In genomic region chr1:174680101-174680500, GRCh38 we compare ENCODE assay signal across 21 cellular contexts.
A peak's percentile ranks its signal among the peaks of the same experiment; 100 is the strongest.
DNase-seq lines count a peak whose midpoint lies in the region; ATAC-seq, FAIRE-seq and TF ChIP-seq lines count a peak whose summit lies in the region.
"Had no signal": no experiment of that assay in that cellular context is flagged by ENCODE, and none has a peak within 500 bp of the region (broad histone marks: within the 10 kb centered on the region; RNA-seq: fewer than 3 reads in every experiment).

No MANE protein-coding gene starts in this region.

- RAD21 ChIA-PET in HCT116 (lab: Charles Lee; ENCODE audit: low non-redundant PET in 1 of 2, low total read pairs in 2 of 2, uncharacterized antibody in 2 of 2, unreplicated experiment in 2 of 2), result no interaction called here

- TF ChIP-seq POLR2A in HCT116 (IDR thresholded peaks at IDR 0.05; ENCODE audit: borderline replicate concordance, extremely low read depth, insufficient read depth, insufficient read length), result no peak
- TF ChIP-seq POLR2A in K562 (conservative IDR thresholded peaks at IDR 0.05), result no peak

- intact Hi-C loops in HCT116 (cut with micrococcal nuclease), result no loop called here
- intact Hi-C loops in K562 (cut with micrococcal nuclease), result no loop called here

- no peak for TF ChIP-seq EP300 in K562 (IDR thresholded peaks at IDR 0.05; ENCODE audit: low read length)

- H3K27me3 ChIP-seq in HCT116 (ENCODE audit: insufficient read depth, low read length) (no peaks in the 10 kb centered on the region), K562 (ENCODE audit: control insufficient read depth in 2 of 2, insufficient read depth in 2 of 2, low read length in 2 of 2) (no peaks in the 10 kb centered on the region)
- H3K27me3 ChIP-seq: BLaER1 had no signal

- DNase-seq in DMS153 (lab: John Stamatoyannopoulos, UW) (peak; percentile 9), DMS153 treated with DMSO at 0.1 percent for 48 hours (lab: John Stamatoyannopoulos, UW; ENCODE audit: unreplicated experiment) (no peak), HCT116 (ENCODE audit: low read depth, low spot score) (no peak), NCI-H748 treated with DMSO at 0.1 percent for 48 hours (lab: John Stamatoyannopoulos, UW) (peak; percentile 9), K562 (ENCODE audit: extremely low read depth in 1 of 4, low spot score in 3 of 4) (no peak), GM19239 (ENCODE audit: insufficient read length, low spot score) (no peak), NCI-H1092 treated with DMSO at 0.1 percent for 48 hours (lab: John Stamatoyannopoulos, UW) (no peak)
- DNase-seq: Calu3; CD8-positive, alpha-beta T cell; GOT3; H9; IMR-90; KBM-7 had no signal

- H3K9me1 ChIP-seq in K562 (ENCODE audit: control insufficient read depth, insufficient read depth, low read length), result no peaks in the 10 kb centered on the region

- H3K79me2 ChIP-seq in HCT116 (ENCODE audit: insufficient read depth, low read length) (no peaks in the 10 kb centered on the region), K562 (ENCODE audit: control insufficient read depth, insufficient read depth, low read length) (no peaks in the 10 kb centered on the region)

- H3K9me3 ChIP-seq in HCT116 (ENCODE audit: control insufficient read depth in 1 of 2, insufficient read depth in 1 of 2, low read depth in 1 of 2, low read length in 2 of 2) (no peaks in the 10 kb centered on the region), K562 (replicated peaks; ENCODE audit: control insufficient read depth, insufficient read depth, low read depth, low read length) (no peaks in the 10 kb centered on the region)
- H3K9me3 ChIP-seq: A549, BLaER1 had no signal

- in situ Hi-C loops in K562 (cut with MboI), result no loop called here

- no peak overlapping the region for H3K9ac ChIP-seq in HCT116 (ENCODE audit: low read length)
- no peak overlapping the region for H3K9ac ChIP-seq in K562 (ENCODE audit: insufficient read depth in 1 of 2, low read depth in 2 of 2, low read length in 2 of 2)
- H3K9ac ChIP-seq: BLaER1 had no signal

- POLR2A ChIA-PET in HCT116 (lab: Charles Lee) (no interaction called here), K562 (lab: Yijun Ruan, JAX) (interaction anchor here (1.3 kb wide), 1 partner anchor 14 kb away, joined by 3 read pairs; no protein-coding TSS in a partner anchor)

- H3K9me2 ChIP-seq in HCT116 (ENCODE audit: insufficient read depth), result no peaks in the 10 kb centered on the region

- TF ChIP-seq CTCF in HCT116 (IDR thresholded peaks at IDR 0.05 in 2 of 3, conservative IDR thresholded peaks at IDR 0.05 in 1 of 3; ENCODE audit: borderline replicate concordance in 1 of 3, insufficient read depth in 1 of 3, low read depth in 2 of 3, low read length in 2 of 3), result no peak
- TF ChIP-seq CTCF in K562 (IDR thresholded peaks at IDR 0.05 in 2 of 3, conservative IDR thresholded peaks at IDR 0.05 in 1 of 3; ENCODE audit: insufficient read depth in 2 of 3, low read depth in 1 of 3, low read length in 3 of 3), result no peak

- no peak overlapping the region for H3K4me3 ChIP-seq in HCT116 (replicated peaks in 1 of 2; ENCODE audit: low read depth in 1 of 2, low read length in 2 of 2)
- no peak overlapping the region for H3K4me3 ChIP-seq in K562
- H3K4me3 ChIP-seq: A549, BLaER1 had no signal

- BruUV-seq in HCT116 (replicated peaks; lab: Mats Ljungman, UMichigan) (no TSS peak), K562 (replicated peaks; lab: Mats Ljungman, UMichigan) (no TSS peak)

- no peak for FAIRE-seq in K562 (lab: Jason Lieb, UNC)
- FAIRE-seq in GM19239 (lab: Jason Lieb, UNC), result no peak
- FAIRE-seq: A549, G401.6, GM12891, GM18507 had no signal

- TF ChIP-seq RAD21 in HCT116 (IDR thresholded peaks at IDR 0.05; ENCODE audit: low read depth) (no peak), K562 (CRISPR knock-in tag; conservative IDR thresholded peaks at IDR 0.05 in 1 of 2, IDR thresholded peaks at IDR 0.05 in 1 of 2) (no peak)

- no peaks in the 10 kb centered on the region for H3K36me3 ChIP-seq in HCT116 (ENCODE audit: control insufficient read depth in 1 of 2, insufficient read depth in 2 of 2, low read length in 2 of 2)
- H3K36me3 ChIP-seq in K562 (ENCODE audit: control insufficient read depth, insufficient read depth, low read length), result no peaks in the 10 kb centered on the region
- H3K36me3 ChIP-seq: BLaER1 had no signal

- CTCF ChIA-PET in HCT116 (lab: Charles Lee) (no interaction called here), K562 (lab: Yijun Ruan, JAX; ENCODE audit: low intra/inter-chr PET ratio) (no interaction called here)

- no peaks in the 10 kb centered on the region for H3K4me1 ChIP-seq in HCT116 (ENCODE audit: control insufficient read depth in 1 of 2, insufficient read depth in 2 of 2, low read length in 2 of 2)
- no peaks in the 10 kb centered on the region; a peak in 1 of 5 replicates for H3K4me1 ChIP-seq in K562 (replicated peaks in 1 of 2; ENCODE audit: control insufficient read depth in 2 of 2, insufficient read depth in 2 of 2, low read length in 2 of 2)
- H3K4me1 ChIP-seq: A549 had no signal

- no peaks in the 10 kb centered on the region for H4K20me1 ChIP-seq in HCT116 (ENCODE audit: insufficient read depth)
- H4K20me1 ChIP-seq in K562 (replicated peaks; ENCODE audit: control insufficient read depth, insufficient read depth, low read length), result no peaks in the 10 kb centered on the region
- H4K20me1 ChIP-seq: BLaER1 had no signal

- H2AFZ ChIP-seq in HCT116 (ENCODE audit: low read depth, low read length, poor library complexity, severe bottlenecking), result no peak overlapping the region
- no peak overlapping the region for H2AFZ ChIP-seq in K562 (ENCODE audit: low read depth, low read length)

- H3K4me2 ChIP-seq in HCT116 (ENCODE audit: low read length), result no peak overlapping the region
- no peak overlapping the region for H3K4me2 ChIP-seq in K562 (ENCODE audit: insufficient read depth, low read length)
- H3K4me2 ChIP-seq: A549, BLaER1 had no signal

- H3K27ac ChIP-seq in HCT116 (ENCODE audit: low read depth, low read length) (no peak overlapping the region), K562 (ENCODE audit: extremely low read depth, low read depth, low read length) (no peak overlapping the region)
- H3K27ac ChIP-seq: 22Rv1, A549, BLaER1, HL-60 had no signal

- WGBS in K562 (ENCODE audit: insufficient coverage, low coverage, missing lambda C conversion rate), result 48% methylated on average over 3 of the region's 3 CpGs

- ATAC-seq in HCT116 (no peak), K562 (no peak), HG02759 (IDR thresholded peaks at IDR 0.05; ENCODE audit: unreplicated experiment) (no peak)
- ATAC-seq: A549; CD8-positive, alpha-beta T cell had no signal

TF ChIP-seq in HCT116, 20 proteins besides CTCF, POLR2A, EP300 and RAD21:
- TF ChIP-seq JUND (IDR thresholded peaks at IDR 0.05) (no peak), CEBPB (IDR thresholded peaks at IDR 0.05; ENCODE audit: low read depth) (peak; percentile 45; the same call in 1 of the 2 replicates), MAX (IDR thresholded peaks at IDR 0.05) (no peak), SIN3A (IDR thresholded peaks at IDR 0.05; ENCODE audit: low read depth) (no peak)

TF ChIP-seq in K562, 482 proteins besides CTCF, POLR2A, EP300 and RAD21 (continues in another document):
- TF ChIP-seq RB1 (IDR thresholded peaks at IDR 0.05; ENCODE audit: low read depth) (no peak), TAL1 (IDR thresholded peaks at IDR 0.05) (no peak), CEBPB (tag; IDR thresholded peaks at IDR 0.05) (0 out of 2 replicates have a peak, but pooled peaks have one; percentile 28), NR3C1 (CRISPR knock-in tag; IDR thresholded peaks at IDR 0.05) (no peak), SRSF3 (IDR thresholded peaks at IDR 0.05; ENCODE audit: insufficient read depth, low read length) (no peak), CEBPG (CRISPR knock-in tag; IDR thresholded peaks at IDR 0.05) (no peak; the same call in 1 of the 2 replicates), CEBPG (tag; conservative IDR thresholded peaks at IDR 0.05 in 1 of 2, IDR thresholded peaks at IDR 0.05 in 1 of 2) (peak in 1 of 2 experiments; percentile 35; a peak in 2 of 4 replicates), EHMT2 (IDR thresholded peaks at IDR 0.05) (no peak), HINFP (tag; conservative IDR thresholded peaks at IDR 0.05; ENCODE audit: low read depth) (no peak), ZNF316 (IDR thresholded peaks at IDR 0.05) (no peak), EP400 (IDR thresholded peaks at IDR 0.05) (no peak), RBM25 (IDR thresholded peaks at IDR 0.05; ENCODE audit: low read depth, low read length, severe bottlenecking) (no peak), ESRRA (IDR thresholded peaks at IDR 0.05; ENCODE audit: borderline replicate concordance, low read depth) (no peak)
- TF ChIP-seq, protein P1, sequence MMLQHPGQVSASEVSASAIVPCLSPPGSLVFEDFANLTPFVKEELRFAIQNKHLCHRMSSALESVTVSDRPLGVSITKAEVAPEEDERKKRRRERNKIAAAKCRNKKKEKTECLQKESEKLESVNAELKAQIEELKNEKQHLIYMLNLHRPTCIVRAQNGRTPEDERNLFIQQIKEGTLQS (IDR thresholded peaks at IDR 0.05), result peak; percentile 54; the same call in 1 of the 2 replicates
- TF ChIP-seq, protein P1 (CRISPR knock-in tag; conservative IDR thresholded peaks at IDR 0.05), result no peak
- TF ChIP-seq, protein P2, sequence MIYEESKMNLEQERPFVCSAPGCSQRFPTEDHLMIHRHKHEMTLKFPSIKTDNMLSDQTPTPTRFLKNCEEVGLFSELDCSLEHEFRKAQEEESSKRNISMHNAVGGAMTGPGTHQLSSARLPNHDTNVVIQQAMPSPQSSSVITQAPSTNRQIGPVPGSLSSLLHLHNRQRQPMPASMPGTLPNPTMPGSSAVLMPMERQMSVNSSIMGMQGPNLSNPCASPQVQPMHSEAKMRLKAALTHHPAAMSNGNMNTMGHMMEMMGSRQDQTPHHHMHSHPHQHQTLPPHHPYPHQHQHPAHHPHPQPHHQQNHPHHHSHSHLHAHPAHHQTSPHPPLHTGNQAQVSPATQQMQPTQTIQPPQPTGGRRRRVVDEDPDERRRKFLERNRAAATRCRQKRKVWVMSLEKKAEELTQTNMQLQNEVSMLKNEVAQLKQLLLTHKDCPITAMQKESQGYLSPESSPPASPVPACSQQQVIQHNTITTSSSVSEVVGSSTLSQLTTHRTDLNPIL (CRISPR knock-in tag; IDR thresholded peaks at IDR 0.05), result no peak

Comparison
In these comparisons a context has a peak if more than half of its experiments do, and no peak if none do; other contexts are left out.
1. DNase-seq: peak in DMS153 (single experiment) and NCI-H748 treated with DMSO at 0.1 percent for 48 hours (single experiment); none in DMS153 treated with DMSO at 0.1 percent for 48 hours (single experiment), HCT116 (single experiment), K562 (0 of 4), GM19239 (single experiment) and NCI-H1092 treated with DMSO at 0.1 percent for 48 hours (single experiment).